4 cellular contexts compared by ENCODE assay signal in the genomic region with DNA sequence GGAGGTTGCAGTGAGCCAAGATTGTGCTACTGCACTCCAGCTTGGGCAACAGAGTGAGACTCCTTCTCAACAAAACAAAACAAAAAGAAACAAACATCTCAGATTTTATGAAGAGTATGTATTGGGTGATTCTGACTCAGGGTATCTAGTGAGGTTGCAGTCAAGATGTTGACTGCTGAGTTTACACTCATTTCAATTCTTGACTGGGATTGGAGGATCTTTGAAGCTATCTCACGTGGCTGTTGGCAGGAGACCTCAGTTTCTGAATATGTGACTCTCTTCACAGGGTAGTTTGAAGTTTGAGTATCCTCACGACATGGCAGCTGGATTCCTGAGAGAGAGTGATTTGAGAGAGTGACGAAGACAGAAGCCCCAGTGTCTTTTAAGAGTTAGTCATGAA.
"Had no signal": no experiment of that assay in that cellular context is flagged by ENCODE, and none has a peak within 500 bp of the region (broad histone marks: within the 10 kb centered on the region; RNA-seq: fewer than 3 reads in every experiment).

No MANE protein-coding gene starts in this region.

- H3K4me3 ChIP-seq: GM23338 had no signal

- ATAC-seq: GM23338 had no signal

- DNase-seq: H9, HCEC 1CT, IMR-90 had no signal

- H3K9me3 Mint-ChIP-seq: GM23338, H9 had no signal

- H3K27ac Mint-ChIP-seq: GM23338, H9 had no signal

- H3K4me3 Mint-ChIP-seq: GM23338, H9 had no signal
